9 cellular contexts compared by ENCODE assay signal in the genomic region with DNA sequence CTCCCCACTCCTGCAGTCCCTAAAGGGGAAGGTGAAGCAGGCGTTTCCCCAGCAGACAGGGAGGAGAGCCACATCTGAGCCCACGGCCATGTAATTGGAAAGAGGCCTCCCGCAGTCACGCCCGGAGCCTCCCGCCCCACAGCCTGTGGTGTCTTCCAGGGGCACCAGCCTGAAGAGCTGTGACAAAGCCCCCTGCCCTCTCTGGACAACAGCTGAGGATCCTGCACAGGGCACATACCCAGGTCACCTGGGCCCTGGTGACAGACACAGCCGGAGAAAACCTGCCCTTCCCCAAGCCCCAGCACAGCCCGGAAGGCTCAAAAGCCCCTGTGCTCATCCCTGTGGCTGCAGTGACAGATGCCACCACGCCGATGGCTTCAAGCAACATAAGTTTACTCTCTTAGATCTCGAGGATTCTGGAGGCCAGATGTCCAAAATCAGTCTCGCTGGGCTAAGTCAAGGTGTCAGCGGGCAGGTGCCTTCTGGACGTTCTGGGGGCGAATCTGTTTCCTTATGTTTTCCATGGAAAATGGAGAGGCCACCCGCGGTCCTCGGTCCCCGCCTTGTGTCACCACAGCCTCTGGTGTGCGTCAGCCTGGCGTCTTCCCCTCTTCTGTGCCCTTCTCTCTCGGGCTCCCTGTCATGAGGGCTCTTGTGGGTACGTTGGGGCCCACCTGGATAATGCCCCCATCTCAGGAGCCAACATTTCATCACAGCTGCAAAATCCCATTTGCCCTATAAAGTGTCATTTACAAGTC.
DNase-seq lines count a peak whose midpoint lies in the region; ATAC-seq, FAIRE-seq and TF ChIP-seq lines count a peak whose summit lies in the region.
"Had no signal": no experiment of that assay in that cellular context is flagged by ENCODE, and none has a peak within 500 bp of the region (broad histone marks: within the 10 kb centered on the region; RNA-seq: fewer than 3 reads in every experiment).

No MANE protein-coding gene starts in this region.

- H4K20me1 ChIP-seq in H1 (replicated peaks in 1 of 2; ENCODE audit: control insufficient read depth in 1 of 2, insufficient read depth in 2 of 2, low read length in 2 of 2) = peaks cover 3 to 20% of the 10 kb centered on the region in 2 experiments

- no peak overlapping the region for H3K14ac ChIP-seq in H1 (ENCODE audit: insufficient read length)

- CTCF ChIA-PET in H1 (lab: Charles Lee; ENCODE audit: partially characterized antibody) = interaction anchor here (1.0 to 1.9 kb wide), 8 partner anchors 12 to 217 kb away, joined by 3 to 4 read pairs (median 4); no protein-coding TSS in a partner anchor

- no peaks in the 10 kb centered on the region for H3K9me3 ChIP-seq in H1 (ENCODE audit: insufficient read depth in 2 of 2, low read depth in 1 of 2, low read length in 1 of 2)
- no peaks in the 10 kb centered on the region for H3K9me3 ChIP-seq in uterus

- peaks cover 39% of the 10 kb centered on the region for H3K4me1 Mint-ChIP-seq in osteocyte (ENCODE audit: unreplicated experiment)
- no peaks in the 10 kb centered on the region for H3K4me1 Mint-ChIP-seq in activated T-helper 1 cell treated with anti-CD3 and anti-CD28 coated beads, Interleukin-12 subunit alpha, Interleukin-12 subunit beta, Interleukin-2, Interleukin-4 antibody, amounts not matched to agents 30 ng/mL and 10 ng/mL and 1 ng/mL, durations not matched to agents 14 hours and 24 hours and 36 hours (ENCODE audit: low read depth)

- H3K36me3 ChIP-seq in H1 (ENCODE audit: control insufficient read depth in 2 of 4, insufficient read depth in 4 of 4, low read length in 3 of 4) (peaks cover 0 to 7% (median 0%) of the 10 kb centered on the region in 4 experiments; a peak in 3 of 8 replicates), uterus (no peaks in the 10 kb centered on the region)

- DNase-seq in Right ventricle myocardium inferior (ENCODE audit: missing footprints) (peak; percentile 42), cardiac septum (ENCODE audit: low spot score) (no peak), H1 (ENCODE audit: low read depth in 1 of 2, low spot score in 2 of 2) (no peak), osteocyte (ENCODE audit: extremely low spot score, unreplicated experiment) (no peak), uterus (no peak), NCI-H446 (lab: John Stamatoyannopoulos, UW) (no peak), NCI-H146 treated with DMSO at 0.1 percent for 48 hours (lab: John Stamatoyannopoulos, UW; ENCODE audit: unreplicated experiment) (no peak)
- DNase-seq in activated T-helper 1 cell treated with anti-CD3 and anti-CD28 coated beads, Interleukin-12 subunit alpha, Interleukin-12 subunit beta, Interleukin-2, Interleukin-4 antibody, amounts not matched to agents 30 ng/mL and 10 ng/mL and 1 ng/mL, durations not matched to agents 14 hours and 24 hours and 36 hours (ENCODE audit: low spot score) = no peak
- DNase-seq: activated CD8-positive, alpha-beta memory T cell treated with anti-CD3 and anti-CD28 coated beads, Interleukin-2, amount 50 U/mL, for 4 hours had no signal

- no peak for TF ChIP-seq RAD21 in H1 (IDR thresholded peaks at IDR 0.05 in 1 of 2, conservative IDR thresholded peaks at IDR 0.05 in 1 of 2; ENCODE audit: low read depth in 2 of 2, low read length in 2 of 2)

- no peak overlapping the region for H2BK12ac ChIP-seq in H1 (ENCODE audit: low read depth, low read length)

- H3K27ac ChIP-seq in H1 (ENCODE audit: low read depth, low read length) = no peak overlapping the region
- peak overlapping the region; percentile 56 to 57 for H3K27ac ChIP-seq in uterus

- H2BK15ac ChIP-seq in H1 (ENCODE audit: low read length) = no peak overlapping the region

- H3K27me3 Mint-ChIP-seq in osteocyte (ENCODE audit: unreplicated experiment) = no peaks in the 10 kb centered on the region
- H3K27me3 Mint-ChIP-seq in activated T-helper 1 cell treated with anti-CD3 and anti-CD28 coated beads, Interleukin-12 subunit alpha, Interleukin-12 subunit beta, Interleukin-2, Interleukin-4 antibody, amounts not matched to agents 30 ng/mL and 10 ng/mL and 1 ng/mL, durations not matched to agents 14 hours and 24 hours and 36 hours (ENCODE audit: insufficient read depth) = no peaks in the 10 kb centered on the region

- H4K91ac ChIP-seq in H1 (replicated peaks; ENCODE audit: insufficient read length, low read length) = no peak overlapping the region

- no peak overlapping the region for H2BK5ac ChIP-seq in H1 (ENCODE audit: low read depth, low read length)

- H3K4me3 ChIP-seq in H1 (ENCODE audit: extremely low read depth in 1 of 4, insufficient read depth in 2 of 4, low read depth in 3 of 4, low read length in 4 of 4) (no peak overlapping the region), uterus (no peak overlapping the region)

- no peaks in the 10 kb centered on the region for H3K23me2 ChIP-seq in H1 (ENCODE audit: low read depth, low read length)

- 87% methylated on average over 23 of the region's 23 CpGs; no CpG with 5 or more reads in 1 of the 2 experiments for WGBS in H1 (ENCODE audit: extremely low coverage in 1 of 2, insufficient coverage in 1 of 2, insufficient read length in 1 of 2, insufficient replicate concordance in 2 of 2, low coverage in 1 of 2, low lambda C conversion rate in 2 of 2, missing lambda C conversion rate in 1 of 2), 2 experiments

- no peak for ATAC-seq in Right ventricle myocardium inferior

- FAIRE-seq in H1 (lab: Jason Lieb, UNC) = no peak

- H3K18ac ChIP-seq in H1 (ENCODE audit: extremely low read depth, low read length) = no peak overlapping the region

- H3K56ac ChIP-seq in H1 (replicated peaks; ENCODE audit: insufficient read length, low read depth, low read length) = no peak overlapping the region

- H3K4ac ChIP-seq in H1 (replicated peaks; ENCODE audit: insufficient read length, low read depth, low read length) = peak overlapping the region; percentile 38

- H3K4me3 Mint-ChIP-seq in osteocyte (ENCODE audit: unreplicated experiment) = no peak overlapping the region
- no peak overlapping the region for H3K4me3 Mint-ChIP-seq in activated T-helper 1 cell treated with anti-CD3 and anti-CD28 coated beads, Interleukin-12 subunit alpha, Interleukin-12 subunit beta, Interleukin-2, Interleukin-4 antibody, amounts not matched to agents 30 ng/mL and 10 ng/mL and 1 ng/mL, durations not matched to agents 14 hours and 24 hours and 36 hours

- no peaks in the 10 kb centered on the region for H3K79me2 ChIP-seq in H1 (ENCODE audit: control insufficient read depth in 1 of 2, insufficient read depth in 2 of 2, low read length in 2 of 2)

- no peaks in the 10 kb centered on the region for H3K79me1 ChIP-seq in H1 (ENCODE audit: low read depth, low read length)

- peaks cover 23% of the 10 kb centered on the region for H3K36me3 Mint-ChIP-seq in osteocyte (ENCODE audit: unreplicated experiment)
- no peaks in the 10 kb centered on the region for H3K36me3 Mint-ChIP-seq in activated T-helper 1 cell treated with anti-CD3 and anti-CD28 coated beads, Interleukin-12 subunit alpha, Interleukin-12 subunit beta, Interleukin-2, Interleukin-4 antibody, amounts not matched to agents 30 ng/mL and 10 ng/mL and 1 ng/mL, durations not matched to agents 14 hours and 24 hours and 36 hours (ENCODE audit: low read depth)

- TF ChIP-seq POLR2A in H1 (IDR thresholded peaks at IDR 0.05; ENCODE audit: control extremely low read depth in 1 of 2, low read depth in 2 of 2, low read length in 2 of 2) (no peak), uterus (IDR thresholded peaks at IDR 0.05) (no peak)

- H3K4me2 ChIP-seq in H1 (ENCODE audit: insufficient read depth in 1 of 2, low read depth in 2 of 2, low read length in 2 of 2) = no peak overlapping the region

- no peak overlapping the region; the same call in 1 of the 2 replicates for H2AK5ac ChIP-seq in H1 (ENCODE audit: low read depth, low read length)

- no peaks in the 10 kb centered on the region for H3K9me3 Mint-ChIP-seq in osteocyte (ENCODE audit: unreplicated experiment)
- H3K9me3 Mint-ChIP-seq in activated T-helper 1 cell treated with anti-CD3 and anti-CD28 coated beads, Interleukin-12 subunit alpha, Interleukin-12 subunit beta, Interleukin-2, Interleukin-4 antibody, amounts not matched to agents 30 ng/mL and 10 ng/mL and 1 ng/mL, durations not matched to agents 14 hours and 24 hours and 36 hours = no peaks in the 10 kb centered on the region

- H4K5ac ChIP-seq in H1 (ENCODE audit: insufficient read length, low read depth, low read length) = no peak overlapping the region

- no peak overlapping the region for H2AFZ ChIP-seq in H1 (ENCODE audit: low read length)

- H4K8ac ChIP-seq in H1 (ENCODE audit: extremely low read depth, insufficient read depth, low read length) = no peak overlapping the region; the same call in 1 of the 2 replicates

- no peak overlapping the region for H2BK20ac ChIP-seq in H1 (ENCODE audit: low read length)

- H2BK120ac ChIP-seq in H1 (replicated peaks; ENCODE audit: low read depth, low read length) = no peak overlapping the region

- no peak for TF ChIP-seq EP300 in H1 (IDR thresholded peaks at IDR 0.05; ENCODE audit: borderline replicate concordance in 1 of 2, low read depth in 2 of 2, low read length in 2 of 2)

- intact Hi-C loops in Right ventricle myocardium inferior (cut with DNase I) = no loop called here
- intact Hi-C loops in cardiac septum (cut with DNase I) = no loop called here
- intact Hi-C loops in uterus (cut with DNase I; ENCODE audit: low total_unique reads) = no loop called here
- intact Hi-C loops in activated T-helper 1 cell treated with anti-CD3 and anti-CD28 coated beads, Interleukin-12 subunit alpha, Interleukin-12 subunit beta, Interleukin-2, Interleukin-4 antibody, amounts not matched to agents 30 ng/mL and 10 ng/mL and 1 ng/mL, durations not matched to agents 14 hours and 24 hours and 36 hours (cut with micrococcal nuclease) = no loop called here

- POLR2A ChIA-PET in H1 (lab: Charles Lee; ENCODE audit: partially characterized antibody) = interaction anchor here (1.2 kb wide), 1 partner anchor 11 kb away, joined by 3 read pairs; no protein-coding TSS in a partner anchor

- no peak overlapping the region for H3K23ac ChIP-seq in H1 (ENCODE audit: insufficient read length)

- H3K27ac Mint-ChIP-seq in osteocyte (ENCODE audit: unreplicated experiment) = peak overlapping the region; percentile 95
- no peak overlapping the region for H3K27ac Mint-ChIP-seq in activated T-helper 1 cell treated with anti-CD3 and anti-CD28 coated beads, Interleukin-12 subunit alpha, Interleukin-12 subunit beta, Interleukin-2, Interleukin-4 antibody, amounts not matched to agents 30 ng/mL and 10 ng/mL and 1 ng/mL, durations not matched to agents 14 hours and 24 hours and 36 hours

- H3K27me3 ChIP-seq in H1 (replicated peaks in 1 of 4; ENCODE audit: control insufficient read depth in 3 of 4, extremely low read depth in 1 of 4, insufficient read depth in 3 of 4, low read length in 3 of 4) = no peaks in the 10 kb centered on the region
- H3K27me3 ChIP-seq in uterus = no peaks in the 10 kb centered on the region

- H3K4me1 ChIP-seq in H1 (replicated peaks in 1 of 4; ENCODE audit: control insufficient read depth in 3 of 4, insufficient read depth in 4 of 4, low read length in 3 of 4) = peaks cover 0 to 22% (median 12%) of the 10 kb centered on the region in 4 experiments; a peak in 5 of 7 replicates
- peaks cover 0 to 6% of the 10 kb centered on the region in 2 donors for H3K4me1 ChIP-seq in uterus

- no peak overlapping the region for H3K9ac ChIP-seq in H1 (replicated peaks in 1 of 4; ENCODE audit: extremely low read depth in 1 of 4, low read depth in 3 of 4, low read length in 3 of 4)

- TF ChIP-seq CTCF in H1 (IDR thresholded peaks at IDR 0.05; ENCODE audit: control extremely low read depth in 1 of 3, insufficient read depth in 1 of 3, low read depth in 1 of 3, low read length in 3 of 3) = no peak
- no peak for TF ChIP-seq CTCF in osteocyte (IDR thresholded peaks at IDR 0.05)
- TF ChIP-seq CTCF in uterus (IDR thresholded peaks at IDR 0.05) = no peak
